ENCODE assay signal across 1 cellular context in genomic region chr16:14285542-14286380, GRCh38.
TF ChIP-seq lines count a peak whose summit lies in the region.

No MANE protein-coding gene starts in this region.

TF ChIP-seq in HepG2, 621 proteins besides CTCF, POLR2A, EP300 and RAD21 (continued from another document and continues in another):
- TF ChIP-seq, protein P1, sequence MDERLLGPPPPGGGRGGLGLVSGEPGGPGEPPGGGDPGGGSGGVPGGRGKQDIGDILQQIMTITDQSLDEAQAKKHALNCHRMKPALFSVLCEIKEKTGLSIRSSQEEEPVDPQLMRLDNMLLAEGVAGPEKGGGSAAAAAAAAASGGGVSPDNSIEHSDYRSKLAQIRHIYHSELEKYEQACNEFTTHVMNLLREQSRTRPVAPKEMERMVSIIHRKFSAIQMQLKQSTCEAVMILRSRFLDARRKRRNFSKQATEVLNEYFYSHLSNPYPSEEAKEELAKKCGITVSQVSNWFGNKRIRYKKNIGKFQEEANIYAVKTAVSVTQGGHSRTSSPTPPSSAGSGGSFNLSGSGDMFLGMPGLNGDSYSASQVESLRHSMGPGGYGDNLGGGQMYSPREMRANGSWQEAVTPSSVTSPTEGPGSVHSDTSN (CRISPR knock-in tag; IDR thresholded peaks at IDR 0.05), result no peak
- TF ChIP-seq MATR3 (CRISPR knock-in tag; IDR thresholded peaks at IDR 0.05) (no peak), MED13 (CRISPR knock-in tag; IDR thresholded peaks at IDR 0.05) (no peak; the same call in 1 of the 2 replicates), DRAP1 (CRISPR knock-in tag; IDR thresholded peaks at IDR 0.05) (peak; percentile 68; the same call in 1 of the 2 replicates), RXRB (CRISPR knock-in tag; IDR thresholded peaks at IDR 0.05; ENCODE audit: borderline replicate concordance) (peak; percentile 86), ZNF142 (CRISPR knock-in tag; IDR thresholded peaks at IDR 0.05) (peak; percentile 93; the same call in 1 of the 2 replicates), SAFB2 (CRISPR knock-in tag; IDR thresholded peaks at IDR 0.05; ENCODE audit: borderline replicate concordance, low read depth) (peak; percentile 99), MTF1 (CRISPR knock-in tag; IDR thresholded peaks at IDR 0.05) (peak; percentile 75; the same call in 1 of the 2 replicates), NFATC3 (CRISPR knock-in tag; IDR thresholded peaks at IDR 0.05) (0 out of 2 replicates have a peak, but pooled peaks have one; percentile 63), DR1 (CRISPR knock-in tag; IDR thresholded peaks at IDR 0.05) (0 out of 2 replicates have a peak, but pooled peaks have one; percentile 27), NCOR1 (IDR thresholded peaks at IDR 0.05; ENCODE audit: borderline replicate concordance, low read length) (peak; percentile 60), KLF15 (CRISPR knock-in tag; IDR thresholded peaks at IDR 0.05; ENCODE audit: borderline replicate concordance) (peak; percentile 17; the same call in 1 of the 2 replicates), TRAFD1 (CRISPR knock-in tag; IDR thresholded peaks at IDR 0.05; ENCODE audit: borderline replicate concordance) (0 out of 2 replicates have a peak, but pooled peaks have one; percentile 72), MIXL1 (CRISPR knock-in tag; IDR thresholded peaks at IDR 0.05) (peak; percentile 91; the same call in 1 of the 2 replicates), MEIS2 (CRISPR knock-in tag; IDR thresholded peaks at IDR 0.05) (peak; percentile 95), DMAP1 (CRISPR knock-in tag; IDR thresholded peaks at IDR 0.05) (peak; percentile 51; the same call in 1 of the 2 replicates), CBX2 (IDR thresholded peaks at IDR 0.05; ENCODE audit: low read depth, low read length) (no peak), CBX2 (CRISPR knock-in tag; IDR thresholded peaks at IDR 0.05; ENCODE audit: low read depth) (no peak; the same call in 1 of the 2 replicates), PAWR (CRISPR knock-in tag; IDR thresholded peaks at IDR 0.05; ENCODE audit: borderline replicate concordance) (no peak), ZBTB4 (CRISPR knock-in tag; IDR thresholded peaks at IDR 0.05; ENCODE audit: borderline replicate concordance) (0 out of 2 replicates have a peak, but pooled peaks have one; percentile 63), HDAC2 (CRISPR knock-in tag; IDR thresholded peaks at IDR 0.05) (peak; percentile 91), HNRNPK (IDR thresholded peaks at IDR 0.05; ENCODE audit: low read depth, low read length, poor library complexity, severe bottlenecking) (peak; percentile 19), FOXJ3 (CRISPR knock-in tag; IDR thresholded peaks at IDR 0.05; ENCODE audit: borderline replicate concordance) (peak; percentile 64)
- TF ChIP-seq, protein P2, sequence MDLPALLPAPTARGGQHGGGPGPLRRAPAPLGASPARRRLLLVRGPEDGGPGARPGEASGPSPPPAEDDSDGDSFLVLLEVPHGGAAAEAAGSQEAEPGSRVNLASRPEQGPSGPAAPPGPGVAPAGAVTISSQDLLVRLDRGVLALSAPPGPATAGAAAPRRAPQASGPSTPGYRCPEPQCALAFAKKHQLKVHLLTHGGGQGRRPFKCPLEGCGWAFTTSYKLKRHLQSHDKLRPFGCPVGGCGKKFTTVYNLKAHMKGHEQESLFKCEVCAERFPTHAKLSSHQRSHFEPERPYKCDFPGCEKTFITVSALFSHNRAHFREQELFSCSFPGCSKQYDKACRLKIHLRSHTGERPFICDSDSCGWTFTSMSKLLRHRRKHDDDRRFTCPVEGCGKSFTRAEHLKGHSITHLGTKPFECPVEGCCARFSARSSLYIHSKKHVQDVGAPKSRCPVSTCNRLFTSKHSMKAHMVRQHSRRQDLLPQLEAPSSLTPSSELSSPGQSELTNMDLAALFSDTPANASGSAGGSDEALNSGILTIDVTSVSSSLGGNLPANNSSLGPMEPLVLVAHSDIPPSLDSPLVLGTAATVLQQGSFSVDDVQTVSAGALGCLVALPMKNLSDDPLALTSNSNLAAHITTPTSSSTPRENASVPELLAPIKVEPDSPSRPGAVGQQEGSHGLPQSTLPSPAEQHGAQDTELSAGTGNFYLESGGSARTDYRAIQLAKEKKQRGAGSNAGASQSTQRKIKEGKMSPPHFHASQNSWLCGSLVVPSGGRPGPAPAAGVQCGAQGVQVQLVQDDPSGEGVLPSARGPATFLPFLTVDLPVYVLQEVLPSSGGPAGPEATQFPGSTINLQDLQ (CRISPR knock-in tag; IDR thresholded peaks at IDR 0.05), result peak; percentile 93
- TF ChIP-seq, protein P3, sequence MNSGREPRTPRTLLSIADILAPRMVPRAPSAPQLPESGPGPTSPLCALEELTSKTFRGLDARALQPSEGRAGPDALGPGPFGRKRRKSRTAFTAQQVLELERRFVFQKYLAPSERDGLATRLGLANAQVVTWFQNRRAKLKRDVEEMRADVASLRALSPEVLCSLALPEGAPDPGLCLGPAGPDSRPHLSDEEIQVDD (CRISPR knock-in tag; IDR thresholded peaks at IDR 0.05; ENCODE audit: borderline replicate concordance), result no peak
- TF ChIP-seq, protein P4, sequence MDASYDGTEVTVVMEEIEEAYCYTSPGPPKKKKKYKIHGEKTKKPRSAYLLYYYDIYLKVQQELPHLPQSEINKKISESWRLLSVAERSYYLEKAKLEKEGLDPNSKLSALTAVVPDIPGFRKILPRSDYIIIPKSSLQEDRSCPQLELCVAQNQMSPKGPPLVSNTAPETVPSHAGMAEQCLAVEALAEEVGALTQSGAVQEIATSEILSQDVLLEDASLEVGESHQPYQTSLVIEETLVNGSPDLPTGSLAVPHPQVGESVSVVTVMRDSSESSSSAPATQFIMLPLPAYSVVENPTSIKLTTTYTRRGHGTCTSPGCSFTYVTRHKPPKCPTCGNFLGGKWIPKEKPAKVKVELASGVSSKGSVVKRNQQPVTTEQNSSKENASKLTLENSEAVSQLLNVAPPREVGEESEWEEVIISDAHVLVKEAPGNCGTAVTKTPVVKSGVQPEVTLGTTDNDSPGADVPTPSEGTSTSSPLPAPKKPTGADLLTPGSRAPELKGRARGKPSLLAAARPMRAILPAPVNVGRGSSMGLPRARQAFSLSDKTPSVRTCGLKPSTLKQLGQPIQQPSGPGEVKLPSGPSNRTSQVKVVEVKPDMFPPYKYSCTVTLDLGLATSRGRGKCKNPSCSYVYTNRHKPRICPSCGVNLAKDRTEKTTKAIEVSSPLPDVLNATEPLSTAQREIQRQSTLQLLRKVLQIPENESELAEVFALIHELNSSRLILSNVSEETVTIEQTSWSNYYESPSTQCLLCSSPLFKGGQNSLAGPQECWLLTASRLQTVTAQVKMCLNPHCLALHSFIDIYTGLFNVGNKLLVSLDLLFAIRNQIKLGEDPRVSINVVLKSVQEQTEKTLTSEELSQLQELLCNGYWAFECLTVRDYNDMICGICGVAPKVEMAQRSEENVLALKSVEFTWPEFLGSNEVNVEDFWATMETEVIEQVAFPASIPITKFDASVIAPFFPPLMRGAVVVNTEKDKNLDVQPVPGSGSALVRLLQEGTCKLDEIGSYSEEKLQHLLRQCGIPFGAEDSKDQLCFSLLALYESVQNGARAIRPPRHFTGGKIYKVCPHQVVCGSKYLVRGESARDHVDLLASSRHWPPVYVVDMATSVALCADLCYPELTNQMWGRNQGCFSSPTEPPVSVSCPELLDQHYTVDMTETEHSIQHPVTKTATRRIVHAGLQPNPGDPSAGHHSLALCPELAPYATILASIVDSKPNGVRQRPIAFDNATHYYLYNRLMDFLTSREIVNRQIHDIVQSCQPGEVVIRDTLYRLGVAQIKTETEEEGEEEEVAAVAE (CRISPR knock-in tag; IDR thresholded peaks at IDR 0.05; ENCODE audit: borderline replicate concordance), result peak; percentile 83; the same call in 1 of the 2 replicates
